1 cellular context compared by ENCODE assay signal in the genomic region with DNA sequence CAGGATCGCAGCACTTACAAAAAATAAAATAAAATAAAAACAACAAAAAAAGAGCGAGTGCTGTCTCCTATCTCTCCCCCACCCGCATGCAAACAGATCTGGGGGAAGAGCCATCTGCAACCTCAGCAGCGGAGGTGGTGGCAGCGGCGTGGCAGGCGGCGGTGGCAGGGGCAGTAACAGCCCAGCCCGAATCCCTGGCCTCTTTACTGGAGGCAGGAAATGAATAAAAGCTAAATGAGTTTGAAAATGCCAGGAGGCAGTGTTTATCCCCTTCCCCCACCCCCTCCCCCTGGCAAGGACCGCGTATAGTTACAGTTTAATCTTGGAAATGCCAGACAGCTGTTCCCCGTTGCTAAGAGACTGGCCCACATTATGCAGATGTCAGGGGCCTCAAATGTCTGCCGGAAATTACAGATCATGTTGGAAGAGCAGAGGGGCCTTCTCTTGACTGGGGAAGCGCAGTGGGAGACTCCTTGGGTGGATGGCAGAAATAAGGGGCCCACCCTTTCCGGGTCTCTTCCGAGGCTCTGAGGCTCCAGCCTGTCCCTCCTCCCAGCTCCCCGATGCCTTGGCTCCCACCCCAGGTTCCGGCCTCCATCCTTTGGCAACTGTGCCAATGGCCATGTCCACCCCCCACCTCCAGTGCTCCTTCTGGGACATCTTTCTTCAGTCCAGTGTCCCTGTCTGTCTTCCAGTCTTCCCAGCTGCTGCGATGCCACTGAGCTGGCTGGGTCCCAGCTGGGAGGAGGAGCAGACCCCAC.
TF ChIP-seq lines count a peak whose summit lies in the region.

No MANE protein-coding gene starts in this region.

TF ChIP-seq in GM12878, 131 proteins besides CTCF, POLR2A, EP300 and RAD21 (continued from another document and continues in another):
- TF ChIP-seq, protein P1, sequence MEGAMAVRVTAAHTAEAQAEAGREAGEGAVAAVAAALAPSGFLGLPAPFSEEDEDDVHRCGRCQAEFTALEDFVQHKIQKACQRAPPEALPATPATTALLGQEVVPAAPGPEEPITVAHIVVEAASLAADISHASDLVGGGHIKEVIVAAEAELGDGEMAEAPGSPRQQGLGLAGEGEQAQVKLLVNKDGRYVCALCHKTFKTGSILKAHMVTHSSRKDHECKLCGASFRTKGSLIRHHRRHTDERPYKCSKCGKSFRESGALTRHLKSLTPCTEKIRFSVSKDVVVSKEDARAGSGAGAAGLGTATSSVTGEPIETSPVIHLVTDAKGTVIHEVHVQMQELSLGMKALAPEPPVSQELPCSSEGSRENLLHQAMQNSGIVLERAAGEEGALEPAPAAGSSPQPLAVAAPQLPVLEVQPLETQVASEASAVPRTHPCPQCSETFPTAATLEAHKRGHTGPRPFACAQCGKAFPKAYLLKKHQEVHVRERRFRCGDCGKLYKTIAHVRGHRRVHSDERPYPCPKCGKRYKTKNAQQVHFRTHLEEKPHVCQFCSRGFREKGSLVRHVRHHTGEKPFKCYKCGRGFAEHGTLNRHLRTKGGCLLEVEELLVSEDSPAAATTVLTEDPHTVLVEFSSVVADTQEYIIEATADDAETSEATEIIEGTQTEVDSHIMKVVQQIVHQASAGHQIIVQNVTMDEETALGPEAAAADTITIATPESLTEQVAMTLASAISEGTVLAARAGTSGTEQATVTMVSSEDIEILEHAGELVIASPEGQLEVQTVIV (IDR thresholded peaks at IDR 0.05; ENCODE audit: borderline replicate concordance, partially characterized antibody), result no peak
- TF ChIP-seq, protein P2, sequence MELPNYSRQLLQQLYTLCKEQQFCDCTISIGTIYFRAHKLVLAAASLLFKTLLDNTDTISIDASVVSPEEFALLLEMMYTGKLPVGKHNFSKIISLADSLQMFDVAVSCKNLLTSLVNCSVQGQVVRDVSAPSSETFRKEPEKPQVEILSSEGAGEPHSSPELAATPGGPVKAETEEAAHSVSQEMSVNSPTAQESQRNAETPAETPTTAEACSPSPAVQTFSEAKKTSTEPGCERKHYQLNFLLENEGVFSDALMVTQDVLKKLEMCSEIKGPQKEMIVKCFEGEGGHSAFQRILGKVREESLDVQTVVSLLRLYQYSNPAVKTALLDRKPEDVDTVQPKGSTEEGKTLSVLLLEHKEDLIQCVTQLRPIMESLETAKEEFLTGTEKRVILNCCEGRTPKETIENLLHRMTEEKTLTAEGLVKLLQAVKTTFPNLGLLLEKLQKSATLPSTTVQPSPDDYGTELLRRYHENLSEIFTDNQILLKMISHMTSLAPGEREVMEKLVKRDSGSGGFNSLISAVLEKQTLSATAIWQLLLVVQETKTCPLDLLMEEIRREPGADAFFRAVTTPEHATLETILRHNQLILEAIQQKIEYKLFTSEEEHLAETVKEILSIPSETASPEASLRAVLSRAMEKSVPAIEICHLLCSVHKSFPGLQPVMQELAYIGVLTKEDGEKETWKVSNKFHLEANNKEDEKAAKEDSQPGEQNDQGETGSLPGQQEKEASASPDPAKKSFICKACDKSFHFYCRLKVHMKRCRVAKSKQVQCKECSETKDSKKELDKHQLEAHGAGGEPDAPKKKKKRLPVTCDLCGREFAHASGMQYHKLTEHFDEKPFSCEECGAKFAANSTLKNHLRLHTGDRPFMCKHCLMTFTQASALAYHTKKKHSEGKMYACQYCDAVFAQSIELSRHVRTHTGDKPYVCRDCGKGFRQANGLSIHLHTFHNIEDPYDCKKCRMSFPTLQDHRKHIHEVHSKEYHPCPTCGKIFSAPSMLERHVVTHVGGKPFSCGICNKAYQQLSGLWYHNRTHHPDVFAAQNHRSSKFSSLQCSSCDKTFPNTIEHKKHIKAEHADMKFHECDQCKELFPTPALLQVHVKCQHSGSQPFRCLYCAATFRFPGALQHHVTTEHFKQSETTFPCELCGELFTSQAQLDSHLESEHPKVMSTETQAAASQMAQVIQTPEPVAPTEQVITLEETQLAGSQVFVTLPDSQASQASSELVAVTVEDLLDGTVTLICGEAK (IDR thresholded peaks at IDR 0.05; ENCODE audit: borderline replicate concordance), result no peak
- TF ChIP-seq KDM1A (IDR thresholded peaks at IDR 0.05; ENCODE audit: borderline replicate concordance) (no peak), SMAD5 (IDR thresholded peaks at IDR 0.05; ENCODE audit: low read depth) (no peak), IRF4 (IDR thresholded peaks at IDR 0.05; ENCODE audit: low read depth, low read length) (no peak), CREM (IDR thresholded peaks at IDR 0.05; ENCODE audit: low read depth) (no peak), MTA2 (IDR thresholded peaks at IDR 0.05; ENCODE audit: low read depth) (no peak), ETV6 (conservative IDR thresholded peaks at IDR 0.05 in 1 of 2, IDR thresholded peaks at IDR 0.05 in 1 of 2; ENCODE audit: borderline replicate concordance in 1 of 2, low read depth in 1 of 2) (no peak), DPF2 (IDR thresholded peaks at IDR 0.05) (0 out of 2 replicates have a peak, but pooled peaks have one; percentile 43), ASH2L (IDR thresholded peaks at IDR 0.05; ENCODE audit: borderline replicate concordance, low read depth) (no peak), MTA3 (IDR thresholded peaks at IDR 0.05; ENCODE audit: borderline replicate concordance, low read length) (no peak), MXI1 (IDR thresholded peaks at IDR 0.05; ENCODE audit: low read depth, low read length) (no peak), POU2F2 (IDR thresholded peaks at IDR 0.05; ENCODE audit: borderline replicate concordance, low read depth, low read length) (peak; percentile 76; the same call in 1 of the 3 replicates), LARP7 (IDR thresholded peaks at IDR 0.05) (no peak), IKZF1 (conservative IDR thresholded peaks at IDR 0.05) (peak; percentile 35; the same call in 1 of the 2 replicates), ZZZ3 (IDR thresholded peaks at IDR 0.05; ENCODE audit: control insufficient read depth, insufficient read length, low read depth) (no peak), TAF1 (IDR thresholded peaks at IDR 0.05; ENCODE audit: borderline replicate concordance, low read depth, low read length) (no peak), MYB (IDR thresholded peaks at IDR 0.05; ENCODE audit: borderline replicate concordance, low read depth, low read length) (no peak)
- TF ChIP-seq, protein P3, sequence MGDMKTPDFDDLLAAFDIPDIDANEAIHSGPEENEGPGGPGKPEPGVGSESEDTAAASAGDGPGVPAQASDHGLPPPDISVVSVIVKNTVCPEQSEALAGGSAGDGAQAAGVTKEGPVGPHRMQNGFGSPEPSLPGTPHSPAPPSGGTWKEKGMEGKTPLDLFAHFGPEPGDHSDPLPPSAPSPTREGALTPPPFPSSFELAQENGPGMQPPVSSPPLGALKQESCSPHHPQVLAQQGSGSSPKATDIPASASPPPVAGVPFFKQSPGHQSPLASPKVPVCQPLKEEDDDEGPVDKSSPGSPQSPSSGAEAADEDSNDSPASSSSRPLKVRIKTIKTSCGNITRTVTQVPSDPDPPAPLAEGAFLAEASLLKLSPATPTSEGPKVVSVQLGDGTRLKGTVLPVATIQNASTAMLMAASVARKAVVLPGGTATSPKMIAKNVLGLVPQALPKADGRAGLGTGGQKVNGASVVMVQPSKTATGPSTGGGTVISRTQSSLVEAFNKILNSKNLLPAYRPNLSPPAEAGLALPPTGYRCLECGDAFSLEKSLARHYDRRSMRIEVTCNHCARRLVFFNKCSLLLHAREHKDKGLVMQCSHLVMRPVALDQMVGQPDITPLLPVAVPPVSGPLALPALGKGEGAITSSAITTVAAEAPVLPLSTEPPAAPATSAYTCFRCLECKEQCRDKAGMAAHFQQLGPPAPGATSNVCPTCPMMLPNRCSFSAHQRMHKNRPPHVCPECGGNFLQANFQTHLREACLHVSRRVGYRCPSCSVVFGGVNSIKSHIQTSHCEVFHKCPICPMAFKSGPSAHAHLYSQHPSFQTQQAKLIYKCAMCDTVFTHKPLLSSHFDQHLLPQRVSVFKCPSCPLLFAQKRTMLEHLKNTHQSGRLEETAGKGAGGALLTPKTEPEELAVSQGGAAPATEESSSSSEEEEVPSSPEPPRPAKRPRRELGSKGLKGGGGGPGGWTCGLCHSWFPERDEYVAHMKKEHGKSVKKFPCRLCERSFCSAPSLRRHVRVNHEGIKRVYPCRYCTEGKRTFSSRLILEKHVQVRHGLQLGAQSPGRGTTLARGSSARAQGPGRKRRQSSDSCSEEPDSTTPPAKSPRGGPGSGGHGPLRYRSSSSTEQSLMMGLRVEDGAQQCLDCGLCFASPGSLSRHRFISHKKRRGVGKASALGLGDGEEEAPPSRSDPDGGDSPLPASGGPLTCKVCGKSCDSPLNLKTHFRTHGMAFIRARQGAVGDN (IDR thresholded peaks at IDR 0.05), result peak; percentile 30; the same call in 1 of the 2 replicates
- TF ChIP-seq, protein P4, sequence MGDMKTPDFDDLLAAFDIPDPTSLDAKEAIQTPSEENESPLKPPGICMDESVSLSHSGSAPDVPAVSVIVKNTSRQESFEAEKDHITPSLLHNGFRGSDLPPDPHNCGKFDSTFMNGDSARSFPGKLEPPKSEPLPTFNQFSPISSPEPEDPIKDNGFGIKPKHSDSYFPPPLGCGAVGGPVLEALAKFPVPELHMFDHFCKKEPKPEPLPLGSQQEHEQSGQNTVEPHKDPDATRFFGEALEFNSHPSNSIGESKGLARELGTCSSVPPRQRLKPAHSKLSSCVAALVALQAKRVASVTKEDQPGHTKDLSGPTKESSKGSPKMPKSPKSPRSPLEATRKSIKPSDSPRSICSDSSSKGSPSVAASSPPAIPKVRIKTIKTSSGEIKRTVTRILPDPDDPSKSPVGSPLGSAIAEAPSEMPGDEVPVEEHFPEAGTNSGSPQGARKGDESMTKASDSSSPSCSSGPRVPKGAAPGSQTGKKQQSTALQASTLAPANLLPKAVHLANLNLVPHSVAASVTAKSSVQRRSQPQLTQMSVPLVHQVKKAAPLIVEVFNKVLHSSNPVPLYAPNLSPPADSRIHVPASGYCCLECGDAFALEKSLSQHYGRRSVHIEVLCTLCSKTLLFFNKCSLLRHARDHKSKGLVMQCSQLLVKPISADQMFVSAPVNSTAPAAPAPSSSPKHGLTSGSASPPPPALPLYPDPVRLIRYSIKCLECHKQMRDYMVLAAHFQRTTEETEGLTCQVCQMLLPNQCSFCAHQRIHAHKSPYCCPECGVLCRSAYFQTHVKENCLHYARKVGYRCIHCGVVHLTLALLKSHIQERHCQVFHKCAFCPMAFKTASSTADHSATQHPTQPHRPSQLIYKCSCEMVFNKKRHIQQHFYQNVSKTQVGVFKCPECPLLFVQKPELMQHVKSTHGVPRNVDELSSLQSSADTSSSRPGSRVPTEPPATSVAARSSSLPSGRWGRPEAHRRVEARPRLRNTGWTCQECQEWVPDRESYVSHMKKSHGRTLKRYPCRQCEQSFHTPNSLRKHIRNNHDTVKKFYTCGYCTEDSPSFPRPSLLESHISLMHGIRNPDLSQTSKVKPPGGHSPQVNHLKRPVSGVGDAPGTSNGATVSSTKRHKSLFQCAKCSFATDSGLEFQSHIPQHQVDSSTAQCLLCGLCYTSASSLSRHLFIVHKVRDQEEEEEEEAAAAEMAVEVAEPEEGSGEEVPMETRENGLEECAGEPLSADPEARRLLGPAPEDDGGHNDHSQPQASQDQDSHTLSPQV (IDR thresholded peaks at IDR 0.05), result no peak
- TF ChIP-seq, protein P5, sequence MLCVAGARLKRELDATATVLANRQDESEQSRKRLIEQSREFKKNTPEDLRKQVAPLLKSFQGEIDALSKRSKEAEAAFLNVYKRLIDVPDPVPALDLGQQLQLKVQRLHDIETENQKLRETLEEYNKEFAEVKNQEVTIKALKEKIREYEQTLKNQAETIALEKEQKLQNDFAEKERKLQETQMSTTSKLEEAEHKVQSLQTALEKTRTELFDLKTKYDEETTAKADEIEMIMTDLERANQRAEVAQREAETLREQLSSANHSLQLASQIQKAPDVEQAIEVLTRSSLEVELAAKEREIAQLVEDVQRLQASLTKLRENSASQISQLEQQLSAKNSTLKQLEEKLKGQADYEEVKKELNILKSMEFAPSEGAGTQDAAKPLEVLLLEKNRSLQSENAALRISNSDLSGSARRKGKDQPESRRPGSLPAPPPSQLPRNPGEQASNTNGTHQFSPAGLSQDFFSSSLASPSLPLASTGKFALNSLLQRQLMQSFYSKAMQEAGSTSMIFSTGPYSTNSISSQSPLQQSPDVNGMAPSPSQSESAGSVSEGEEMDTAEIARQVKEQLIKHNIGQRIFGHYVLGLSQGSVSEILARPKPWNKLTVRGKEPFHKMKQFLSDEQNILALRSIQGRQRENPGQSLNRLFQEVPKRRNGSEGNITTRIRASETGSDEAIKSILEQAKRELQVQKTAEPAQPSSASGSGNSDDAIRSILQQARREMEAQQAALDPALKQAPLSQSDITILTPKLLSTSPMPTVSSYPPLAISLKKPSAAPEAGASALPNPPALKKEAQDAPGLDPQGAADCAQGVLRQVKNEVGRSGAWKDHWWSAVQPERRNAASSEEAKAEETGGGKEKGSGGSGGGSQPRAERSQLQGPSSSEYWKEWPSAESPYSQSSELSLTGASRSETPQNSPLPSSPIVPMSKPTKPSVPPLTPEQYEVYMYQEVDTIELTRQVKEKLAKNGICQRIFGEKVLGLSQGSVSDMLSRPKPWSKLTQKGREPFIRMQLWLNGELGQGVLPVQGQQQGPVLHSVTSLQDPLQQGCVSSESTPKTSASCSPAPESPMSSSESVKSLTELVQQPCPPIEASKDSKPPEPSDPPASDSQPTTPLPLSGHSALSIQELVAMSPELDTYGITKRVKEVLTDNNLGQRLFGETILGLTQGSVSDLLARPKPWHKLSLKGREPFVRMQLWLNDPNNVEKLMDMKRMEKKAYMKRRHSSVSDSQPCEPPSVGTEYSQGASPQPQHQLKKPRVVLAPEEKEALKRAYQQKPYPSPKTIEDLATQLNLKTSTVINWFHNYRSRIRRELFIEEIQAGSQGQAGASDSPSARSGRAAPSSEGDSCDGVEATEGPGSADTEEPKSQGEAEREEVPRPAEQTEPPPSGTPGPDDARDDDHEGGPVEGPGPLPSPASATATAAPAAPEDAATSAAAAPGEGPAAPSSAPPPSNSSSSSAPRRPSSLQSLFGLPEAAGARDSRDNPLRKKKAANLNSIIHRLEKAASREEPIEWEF (IDR thresholded peaks at IDR 0.05; ENCODE audit: insufficient replicate concordance, low read depth, low read length), result no peak
- TF ChIP-seq, protein P6, sequence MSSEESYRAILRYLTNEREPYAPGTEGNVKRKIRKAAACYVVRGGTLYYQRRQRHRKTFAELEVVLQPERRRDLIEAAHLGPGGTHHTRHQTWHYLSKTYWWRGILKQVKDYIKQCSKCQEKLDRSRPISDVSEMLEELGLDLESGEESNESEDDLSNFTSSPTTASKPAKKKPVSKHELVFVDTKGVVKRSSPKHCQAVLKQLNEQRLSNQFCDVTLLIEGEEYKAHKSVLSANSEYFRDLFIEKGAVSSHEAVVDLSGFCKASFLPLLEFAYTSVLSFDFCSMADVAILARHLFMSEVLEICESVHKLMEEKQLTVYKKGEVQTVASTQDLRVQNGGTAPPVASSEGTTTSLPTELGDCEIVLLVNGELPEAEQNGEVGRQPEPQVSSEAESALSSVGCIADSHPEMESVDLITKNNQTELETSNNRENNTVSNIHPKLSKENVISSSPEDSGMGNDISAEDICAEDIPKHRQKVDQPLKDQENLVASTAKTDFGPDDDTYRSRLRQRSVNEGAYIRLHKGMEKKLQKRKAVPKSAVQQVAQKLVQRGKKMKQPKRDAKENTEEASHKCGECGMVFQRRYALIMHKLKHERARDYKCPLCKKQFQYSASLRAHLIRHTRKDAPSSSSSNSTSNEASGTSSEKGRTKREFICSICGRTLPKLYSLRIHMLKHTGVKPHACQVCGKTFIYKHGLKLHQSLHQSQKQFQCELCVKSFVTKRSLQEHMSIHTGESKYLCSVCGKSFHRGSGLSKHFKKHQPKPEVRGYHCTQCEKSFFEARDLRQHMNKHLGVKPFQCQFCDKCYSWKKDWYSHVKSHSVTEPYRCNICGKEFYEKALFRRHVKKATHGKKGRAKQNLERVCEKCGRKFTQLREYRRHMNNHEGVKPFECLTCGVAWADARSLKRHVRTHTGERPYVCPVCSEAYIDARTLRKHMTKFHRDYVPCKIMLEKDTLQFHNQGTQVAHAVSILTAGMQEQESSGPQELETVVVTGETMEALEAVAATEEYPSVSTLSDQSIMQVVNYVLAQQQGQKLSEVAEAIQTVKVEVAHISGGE (CRISPR knock-in tag; IDR thresholded peaks at IDR 0.05), result no peak
